ENCODE assay signal across 8 cellular contexts in the genomic region with DNA sequence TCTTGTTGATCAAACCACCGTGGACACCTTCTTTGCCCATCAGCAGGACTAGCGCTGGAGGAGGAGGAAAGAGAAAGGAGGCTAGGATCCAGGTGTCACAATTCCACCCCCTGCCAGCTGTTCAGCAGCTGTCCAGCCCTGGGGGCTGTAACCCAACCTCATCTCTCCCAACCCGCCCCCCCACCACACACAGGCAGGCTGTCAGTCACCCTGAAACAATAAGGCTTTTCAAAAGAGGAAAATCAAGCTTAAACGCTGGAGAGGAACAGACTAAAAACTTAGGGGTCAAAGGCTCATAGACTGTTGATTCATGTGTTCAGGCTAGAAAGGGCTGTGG. TPM values are rescaled to one million over a fixed set of nuclear protein-coding genes. Genes with fewer than 3 reads are reported as not detected.
DNase-seq lines count a peak whose midpoint lies in the region; TF ChIP-seq lines count a peak whose summit lies in the region.

No MANE protein-coding gene starts in this region.

- peak overlapping the region; percentile 99 for H3K4me3 ChIP-seq in coronary artery

- TF ChIP-seq CTCF in CD14-positive monocyte (IDR thresholded peaks at IDR 0.05) (no peak), coronary artery (IDR thresholded peaks at IDR 0.05) (no peak), nephron (IDR thresholded peaks at IDR 0.05; ENCODE audit: unreplicated experiment in 3 of 3) (no peak)

- DNase-seq in CD14-positive monocyte (ENCODE audit: low spot score), result no peak
- peak; percentile 77 for DNase-seq in LHCN-M2 (ENCODE audit: low read depth)
- no peak for DNase-seq in coronary artery (ENCODE audit: low spot score)
- DNase-seq in NCI-H510A treated with DMSO at 0.1 percent for 48 hours (lab: John Stamatoyannopoulos, UW), result no peak
- DNase-seq in AG08396 (ENCODE audit: low spot score), result no peak
- DNase-seq in NCI-H526 treated with DMSO at 0.1 percent for 48 hours (lab: John Stamatoyannopoulos, UW), result no peak
- no peak for DNase-seq in DMS53 (lab: John Stamatoyannopoulos, UW)

- intact Hi-C loops in CD14-positive monocyte (cut with micrococcal nuclease), result loop anchor here in 1 of 2 donors (5.0 kb wide), 2 partner anchors 44 to 179 kb away; partner anchors contain the start of gene CHRNE

- H3K27ac ChIP-seq in coronary artery, result peak overlapping the region; percentile 90 to 99

- H3K4me1 Mint-ChIP-seq in CD14-positive monocyte, result peaks cover 71% of the 10 kb centered on the region
- peaks cover 49% of the 10 kb centered on the region for H3K4me1 Mint-ChIP-seq in nephron

- H3K4me3 Mint-ChIP-seq in CD14-positive monocyte (peak overlapping the region; percentile 96 to 97), nephron (peak overlapping the region; percentile 95 to 98 (median 96))

- H3K9me3 Mint-ChIP-seq in CD14-positive monocyte (no peaks in the 10 kb centered on the region), nephron (no peaks in the 10 kb centered on the region)

- H3K36me3 Mint-ChIP-seq in CD14-positive monocyte (peaks cover 44 to 51% of the 10 kb centered on the region in 2 donors), nephron (ENCODE audit: low read depth) (peaks cover 53% of the 10 kb centered on the region)

- H3K27ac Mint-ChIP-seq in CD14-positive monocyte (peak overlapping the region; percentile 95 to 99 (median 97)), nephron (peak overlapping the region; percentile 87 to 99 (median 89))

- H3K27me3 Mint-ChIP-seq in CD14-positive monocyte (ENCODE audit: low read depth in 3 of 3) (peaks cover 0 to 5% (median 0%) of the 10 kb centered on the region in 3 donors), nephron (ENCODE audit: low read depth) (no peaks in the 10 kb centered on the region)

RNA-seq across cellular contexts. Expression of gene PFN1, which starts 2.4 kb away (rescaled TPM):
- polyA plus RNA-seq in CD14-positive monocyte, result 1,000 to 10,000 TPM; 1,582 to 1,613 TPM
- 1,610 and 1,782 TPM in 2 replicates for total RNA-seq in LHCN-M2 (2014; rRNA removed)
- 3,150 TPM for polyA plus RNA-seq in LHCN-M2 (2012)

RNA-seq across cellular contexts. Expression of gene ENO3, which starts 5.0 kb away (rescaled TPM):
- polyA plus RNA-seq in CD14-positive monocyte, result under 1 TPM; 0.36 to 0.60 TPM
- total RNA-seq in LHCN-M2 (2014; rRNA removed), result 5.2 and 7.9 TPM in 2 replicates
- 15.1 TPM for polyA plus RNA-seq in LHCN-M2 (2012)

RNA-seq across cellular contexts. Expression of gene RNF167, which starts 5.8 kb away (rescaled TPM):
- polyA plus RNA-seq in CD14-positive monocyte, result 10 to 100 TPM; 17.2 to 20.6 TPM
- total RNA-seq in LHCN-M2 (2014; rRNA removed), result 34.4 and 38.2 TPM in 2 replicates
- 97.3 TPM for polyA plus RNA-seq in LHCN-M2 (2012)

RNA-seq across cellular contexts. Expression of gene SLC25A11, which starts 6.1 kb away (rescaled TPM):
- 100 to 1,000 TPM; 111 to 138 TPM for polyA plus RNA-seq in CD14-positive monocyte
- total RNA-seq in LHCN-M2 (2014; rRNA removed), result 92.3 and 93.5 TPM in 2 replicates
- 86.2 TPM for polyA plus RNA-seq in LHCN-M2 (2012)

RNA-seq across cellular contexts. Expression of gene GP1BA, which starts 13.8 kb away (rescaled TPM):
- under 1 TPM; 0.24 to 0.29 TPM for polyA plus RNA-seq in CD14-positive monocyte
- not detected in 2 replicates for total RNA-seq in LHCN-M2 (2014; rRNA removed)
- polyA plus RNA-seq in LHCN-M2 (2012), result 0.21 TPM
